In the genomic region with DNA sequence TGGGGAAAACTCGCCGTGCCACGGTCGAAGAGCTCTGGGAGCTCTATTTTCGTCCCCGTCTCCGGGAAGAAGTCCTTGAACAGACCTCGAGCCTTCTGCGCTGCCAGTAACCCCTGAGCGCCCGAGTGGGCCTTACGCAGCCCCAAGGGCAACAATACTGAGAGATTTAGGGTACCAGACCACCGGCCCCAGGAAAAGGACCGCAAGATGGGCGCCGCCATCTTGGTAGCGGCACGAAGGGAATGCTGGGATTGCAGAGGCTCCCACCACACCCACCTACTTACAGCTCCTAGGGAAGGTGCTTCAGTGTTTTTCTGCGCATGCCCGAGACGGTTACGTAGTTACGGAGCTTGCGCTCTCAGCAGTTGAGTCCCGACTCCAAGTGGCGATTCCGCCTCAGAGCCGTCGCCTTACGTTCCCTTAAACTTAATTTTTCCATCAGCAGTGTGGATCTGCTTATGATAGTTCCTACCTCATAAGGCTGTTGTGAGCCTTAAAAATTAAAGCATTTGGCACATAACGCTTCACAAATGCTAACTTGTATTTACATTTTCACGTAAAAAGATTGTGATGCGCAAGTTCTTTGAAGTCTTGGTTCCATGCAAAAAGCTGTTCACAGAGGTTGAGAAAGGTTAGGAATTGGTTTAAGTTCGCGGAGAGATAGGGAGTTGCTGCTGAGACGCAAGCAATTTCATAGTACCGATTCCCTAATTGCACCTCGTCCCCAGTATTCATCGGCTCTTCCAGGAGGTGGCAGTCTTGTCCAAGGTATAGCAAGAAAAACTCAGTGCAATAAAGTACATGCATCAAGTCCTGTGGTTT, we compare ENCODE assay signal across 8 cellular contexts. TPM values are rescaled to one million over a fixed set of nuclear protein-coding genes. Genes with fewer than 3 reads are reported as not detected.
DNase-seq lines count a peak whose midpoint lies in the region; ATAC-seq, FAIRE-seq and TF ChIP-seq lines count a peak whose summit lies in the region.

Gene YARS2 (minus strand): TSS at position 244 of the 822 bp plus-strand sequence. CDS start 23 bp downstream, at position 221.

- DNase-seq in AG08395 (ENCODE audit: low spot score) (peak; percentile 95), NCI-H226 (peak; percentile 95), activated B cell treated with CpG ODN at 0.5 μM for 24 hours (peak; percentile 75)
- DNase-seq in central memory CD4-positive, alpha-beta T cell = peak; percentile 82
- DNase-seq in stimulated activated CD4-positive, alpha-beta T cell treated with anti-CD3 and anti-CD28 coated beads, Interleukin-12 subunit alpha, Interleukin-12 subunit beta, amount 100 ng/mL, for 48 hours (ENCODE audit: low read depth in 2 of 3, low spot score in 1 of 3) = peak; percentile 76 to 85 (median 83)

- peak; percentile 78 for FAIRE-seq in islet of Langerhans (lab: Jason Lieb, UNC)

- peak; percentile 94 for ATAC-seq in GM18907 (IDR thresholded peaks at IDR 0.05; ENCODE audit: unreplicated experiment)
- ATAC-seq in HG03175 (IDR thresholded peaks at IDR 0.05; ENCODE audit: unreplicated experiment) = peak; percentile 81
- ATAC-seq in activated B cell treated with CpG ODN at 0.5 μM for 24 hours (ENCODE audit: low read depth) = peak; percentile 87

- peaks cover 35% of the 10 kb centered on the region for H3K36me3 Mint-ChIP-seq in activated B cell treated with CpG ODN at 0.5 μM for 24 hours (ENCODE audit: low read depth)

- no peak for TF ChIP-seq CTCF in activated B cell treated with CpG ODN at 0.5 μM for 24 hours (IDR thresholded peaks at IDR 0.05)

- peaks cover 17% of the 10 kb centered on the region for H3K4me1 Mint-ChIP-seq in activated B cell treated with CpG ODN at 0.5 μM for 24 hours

- no peaks in the 10 kb centered on the region for H3K9me3 Mint-ChIP-seq in activated B cell treated with CpG ODN at 0.5 μM for 24 hours

- H3K27ac Mint-ChIP-seq in activated B cell treated with CpG ODN at 0.5 μM for 24 hours = peak within 1 kb of the TSS; percentile 92

- peak within 1 kb of the TSS; percentile 95 for H3K4me3 Mint-ChIP-seq in activated B cell treated with CpG ODN at 0.5 μM for 24 hours

- intact Hi-C loops in activated B cell treated with CpG ODN at 0.5 μM for 24 hours (cut with micrococcal nuclease) = loop anchor here (1.0 to 5.0 kb wide), 10 partner anchors 77 to 2001 kb away; partner anchors contain the start of genes ALG10, CAPRIN2, DNM1L and SINHCAF

- POLR2A ChIA-PET in activated B cell treated with CpG ODN at 0.5 μM for 24 hours (lab: Charles Lee) = interaction anchor here (0.6 to 2.0 kb wide), 12 partner anchors 10 to 1430 kb away, joined by 3 to 77 read pairs (median 4); partner anchors contain the start of genes ALG10, DNM1L and SINHCAF

- CTCF ChIA-PET in activated B cell treated with CpG ODN at 0.5 μM for 24 hours (lab: Charles Lee) = interaction anchor here (0.7 to 3.5 kb wide), 14 partner anchors 11 to 1482 kb away, joined by 3 to 51 read pairs (median 4); partner anchors contain the start of gene ALG10

- H3K27me3 Mint-ChIP-seq in activated B cell treated with CpG ODN at 0.5 μM for 24 hours = no peaks in the 10 kb centered on the region

RNA-seq across cellular contexts. Expression of gene YARS2, which starts in this region (rescaled TPM):
- 19.6 and 23.2 TPM in 2 replicates for total RNA-seq in activated B cell treated with CpG ODN at 0.5 μM for 24 hours

Comparison
In these comparisons a context has a peak if more than half of its experiments do, and no peak if none do; other contexts are left out.
1. Peak in every context shown above with its lines: DNase-seq and ATAC-seq.